In genomic region chr3:15754047-15754446, GRCh38 we compare ENCODE assay signal across 17 cellular contexts. TPM values are rescaled to one million over a fixed set of nuclear protein-coding genes. Genes with fewer than 3 reads are reported as not detected.
DNase-seq lines count a peak whose midpoint lies in the region; ATAC-seq and TF ChIP-seq lines count a peak whose summit lies in the region.
"Had no signal": no experiment of that assay in that cellular context is flagged by ENCODE, and none has a peak within 500 bp of the region (broad histone marks: within the 10 kb centered on the region; RNA-seq: fewer than 3 reads in every experiment).

No MANE protein-coding gene starts in this region.

- no peaks in the 10 kb centered on the region for H3K27me3 ChIP-seq in A673 (replicated peaks; ENCODE audit: insufficient read depth, low read depth, low read length, poor library complexity)
- H3K27me3 ChIP-seq: testis had no signal

- H3K4me3 ChIP-seq in A673 (ENCODE audit: low read depth, low read length, poor library complexity, severe bottlenecking) = no peak overlapping the region
- H3K4me3 ChIP-seq: smooth muscle cell, testis had no signal

- BruUV-seq in A673 (replicated peaks; lab: Mats Ljungman, UMichigan) = no TSS peak

- ATAC-seq in HG03520 (IDR thresholded peaks at IDR 0.05; ENCODE audit: unreplicated experiment) = no peak

- H3K4me1 ChIP-seq in A673 (ENCODE audit: insufficient read depth, low read length, poor library complexity, severe bottlenecking) = peaks cover 4% of the 10 kb centered on the region
- H3K4me1 ChIP-seq: testis had no signal

- intact Hi-C loops in A673 (cut with micrococcal nuclease; ENCODE audit: unreplicated experiment) = no loop called here

- H3K36me3 ChIP-seq in A673 (ENCODE audit: insufficient read depth, low read length, poor library complexity, severe bottlenecking) = no peaks in the 10 kb centered on the region

- POLR2A ChIA-PET in A673 (lab: Charles Lee; ENCODE audit: low non-redundant PET) = no interaction called here

- CTCF ChIA-PET in A673 (lab: Charles Lee) = no interaction called here

- no peak overlapping the region for H3K27ac ChIP-seq in A673 (ENCODE audit: low read depth, low read length, poor library complexity, severe bottlenecking)
- H3K27ac ChIP-seq: testis had no signal

- TF ChIP-seq CTCF in A673 (conservative IDR thresholded peaks at IDR 0.05; ENCODE audit: low read depth, low read length) (no peak), GM10266 (IDR thresholded peaks at IDR 0.05; ENCODE audit: control insufficient read depth, insufficient read depth, low read depth, missing control alignments) (no peak)

- H3K9me3 ChIP-seq in A673 (ENCODE audit: low read depth, low read length, poor library complexity, severe bottlenecking) = no peaks in the 10 kb centered on the region
- H3K9me3 ChIP-seq: testis had no signal

- DNase-seq in A673 (ENCODE audit: low spot score) (peak; percentile 51), HS-5 (ENCODE audit: low read depth) (peak; percentile 36), amniotic epithelial cell (ENCODE audit: low read depth) (peak; percentile 87), glomerular visceral epithelial cell (ENCODE audit: extremely low spot score) (peak; percentile 22), GM10266 (ENCODE audit: extremely low spot score) (no peak), T1000 (lab: John Stamatoyannopoulos, UW) (no peak), GM19238 (ENCODE audit: insufficient read length, low spot score) (no peak)
- DNase-seq: activated CD4-positive, alpha-beta T cell treated with anti-CD3 and anti-CD28 coated beads, Interleukin-2, amount 10 ng/mL, durations not matched to agents 24 days and 14 days; activated T-cell treated with anti-CD3 and anti-CD28 coated beads, Interleukin-2, amount 50 U/mL, for 24 hours; immature natural killer cell; midbrain; NCI-H1092 treated with DMSO at 0.1 percent for 48 hours; NCI-H2227 treated with DMSO at 0.1 percent for 48 hours; occipital lobe; testis had no signal

RNA-seq across cellular contexts. Expression of gene ANKRD28, which starts 43.7 kb away (rescaled TPM):
- 29.9 and 36.9 TPM in 2 replicates for total RNA-seq in A673 (2021)

Comparison
In these comparisons a context has a peak if more than half of its experiments do, and no peak if none do; other contexts are left out.
1. DNase-seq: peak in A673 (single experiment), HS-5 (single experiment), amniotic epithelial cell (single experiment) and glomerular visceral epithelial cell (single experiment); none in GM10266 (single experiment), T1000 (single experiment) and GM19238 (single experiment).